22 cellular contexts compared by ENCODE assay signal in genomic region chr14:31921251-31921650, GRCh38.
DNase-seq lines count a peak whose midpoint lies in the region; ATAC-seq and TF ChIP-seq lines count a peak whose summit lies in the region.
"Had no signal": no experiment of that assay in that cellular context is flagged by ENCODE, and none has a peak within 500 bp of the region (broad histone marks: within the 10 kb centered on the region; RNA-seq: fewer than 3 reads in every experiment).

No MANE protein-coding gene starts in this region.

- H3K9me3 ChIP-seq in SJCRH30 (replicated peaks), result no peaks in the 10 kb centered on the region
- H3K9me3 ChIP-seq: Peyer's patch, SJSA1 had no signal

- H3K36me3 ChIP-seq in SJCRH30, result no peaks in the 10 kb centered on the region
- H3K36me3 ChIP-seq: Peyer's patch, SJSA1 had no signal

- no peaks in the 10 kb centered on the region for H3K27me3 ChIP-seq in SJCRH30
- H3K27me3 ChIP-seq: Peyer's patch, SJSA1 had no signal

- H3K4me3 ChIP-seq in AG10803 (ENCODE audit: low read length), result no peak overlapping the region
- no peak overlapping the region for H3K4me3 ChIP-seq in SJCRH30
- H3K4me3 ChIP-seq: Peyer's patch, SJSA1 had no signal

- peaks cover 16% of the 10 kb centered on the region for H3K4me1 ChIP-seq in SJCRH30
- H3K4me1 ChIP-seq: Peyer's patch had no signal

- DNase-seq in AG10803 (ENCODE audit: low read depth), result peak; percentile 21
- peak; percentile 55 for DNase-seq in HCEC 1CT
- DNase-seq in SJCRH30, result no peak
- peak; percentile 40 for DNase-seq in iris pigment epithelial cell (ENCODE audit: low read depth)
- DNase-seq: ACHN; AML-193; C1 segment of cervical spinal cord; CD8-positive, alpha-beta memory T cell; DMS79; GOT3; KG1; NCI-H1105; NCI-H146; NCI-H2081; NCI-H446 treated with DMSO at 0.1 percent for 48 hours; Peyer's patch; T1000 had no signal

- H3K27ac ChIP-seq in SJCRH30, result 0 out of 2 replicates have a peak overlapping the region, but pooled peaks have one; percentile 3
- H3K27ac ChIP-seq: Peyer's patch, SJSA1 had no signal

- no peak for ATAC-seq in GM19023 (IDR thresholded peaks at IDR 0.05; ENCODE audit: unreplicated experiment)
- no peak for ATAC-seq in GM21390 (IDR thresholded peaks at IDR 0.05; ENCODE audit: unreplicated experiment)
- no peak for ATAC-seq in GM19452 (IDR thresholded peaks at IDR 0.05; ENCODE audit: unreplicated experiment)
- ATAC-seq: HCT116 had no signal

- no peak for TF ChIP-seq CTCF in AG10803 (conservative IDR thresholded peaks at IDR 0.05; ENCODE audit: low read length)

Comparison
In these comparisons a context has a peak if more than half of its experiments do, and no peak if none do; other contexts are left out.
1. DNase-seq: peak in AG10803 (single experiment), HCEC 1CT (single experiment) and iris pigment epithelial cell (single experiment); none in SJCRH30 (0 of 2).